ENCODE assay signal across 15 cellular contexts in the genomic region with DNA sequence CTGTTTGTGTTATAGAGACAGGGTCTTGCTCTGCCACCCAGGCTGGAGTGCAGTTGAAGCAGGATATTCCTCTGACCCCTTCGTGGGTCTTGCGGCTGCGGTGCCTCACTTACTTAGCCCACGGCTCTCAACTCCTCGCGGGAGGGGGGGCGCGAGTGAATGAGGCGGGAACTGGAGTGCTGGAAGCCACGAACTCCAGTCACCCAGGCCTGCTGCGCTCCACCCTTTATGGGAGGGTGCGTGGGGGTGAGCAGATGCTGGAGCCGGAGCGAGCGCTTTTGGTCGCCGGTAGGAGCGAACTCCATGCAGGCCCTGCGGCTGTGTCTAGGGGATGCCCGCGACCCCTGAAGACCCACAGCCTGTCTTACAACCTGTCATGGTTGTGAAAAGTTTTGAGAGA. TPM values are rescaled to one million over a fixed set of nuclear protein-coding genes. Genes with fewer than 3 reads are reported as not detected.
DNase-seq lines count a peak whose midpoint lies in the region; ATAC-seq, FAIRE-seq and TF ChIP-seq lines count a peak whose summit lies in the region.
"Had no signal": no experiment of that assay in that cellular context is flagged by ENCODE, and none has a peak within 500 bp of the region (broad histone marks: within the 10 kb centered on the region; RNA-seq: fewer than 3 reads in every experiment).

No MANE protein-coding gene starts in this region.

- H3K4me3 ChIP-seq in epithelial cell of proximal tubule (ENCODE audit: low read depth, low read length) (peak overlapping the region; percentile 90), pancreas (no peak overlapping the region), brain microvascular endothelial cell (ENCODE audit: low read depth, low read length) (no peak overlapping the region)

- H3K4me1 ChIP-seq in pancreas: peaks cover 28 to 39% (median 35%) of the 10 kb centered on the region in 3 donors

- H3K27me3 Mint-ChIP-seq in T-helper 1 cell treated with Interleukin-12 subunit alpha and Interleukin-12 subunit beta and Interleukin-4 antibody, amounts not matched to agents 30 μg/mL and 1 μg/mL, for 36 hours (ENCODE audit: low read depth): no peaks in the 10 kb centered on the region
- H3K27me3 Mint-ChIP-seq in T-helper 17 cell: no peaks in the 10 kb centered on the region

- peak overlapping the region; percentile 31 for H3K27ac Mint-ChIP-seq in T-helper 1 cell treated with Interleukin-12 subunit alpha and Interleukin-12 subunit beta and Interleukin-4 antibody, amounts not matched to agents 30 μg/mL and 1 μg/mL, for 36 hours
- peak overlapping the region; percentile 99 for H3K27ac Mint-ChIP-seq in T-helper 17 cell

- H3K4me1 Mint-ChIP-seq in T-helper 1 cell treated with Interleukin-12 subunit alpha and Interleukin-12 subunit beta and Interleukin-4 antibody, amounts not matched to agents 30 μg/mL and 1 μg/mL, for 36 hours (ENCODE audit: low read depth): peaks cover 29% of the 10 kb centered on the region
- peaks cover 38% of the 10 kb centered on the region for H3K4me1 Mint-ChIP-seq in T-helper 17 cell

- in situ Hi-C loops in brain microvascular endothelial cell (cut with HindIII; ENCODE audit: low pct_ligation_motif_present, low sequenced_read_pairs): no loop called here

- intact Hi-C loops in pancreas (cut with DNase I): no loop called here

- H3K27ac ChIP-seq in pancreas: peak overlapping the region in 1 of 4 donors; percentile 97
- no peak overlapping the region for H3K27ac ChIP-seq in brain microvascular endothelial cell

- H3K27me3 ChIP-seq in pancreas (no peaks in the 10 kb centered on the region), brain microvascular endothelial cell (replicated peaks) (no peaks in the 10 kb centered on the region)
- H3K27me3 ChIP-seq: testis had no signal

- no peak for FAIRE-seq in pancreas (lab: Jason Lieb, UNC)

- TF ChIP-seq CTCF in epithelial cell of proximal tubule (conservative IDR thresholded peaks at IDR 0.05; ENCODE audit: low read depth, low read length) (no peak), pancreas (IDR thresholded peaks at IDR 0.05) (no peak), brain microvascular endothelial cell (IDR thresholded peaks at IDR 0.05; ENCODE audit: low read depth, low read length, missing control alignments) (no peak)

- peak overlapping the region; percentile 60 for H3K4me3 Mint-ChIP-seq in T-helper 1 cell treated with Interleukin-12 subunit alpha and Interleukin-12 subunit beta and Interleukin-4 antibody, amounts not matched to agents 30 μg/mL and 1 μg/mL, for 36 hours
- H3K4me3 Mint-ChIP-seq in T-helper 17 cell: peak overlapping the region; percentile 76

- DNase-seq in T-helper 1 cell (no peak), T-helper 17 cell (no peak), epithelial cell of proximal tubule (ENCODE audit: low read depth) (no peak), pancreas (peak in 4 of 6 donors; percentile 21 to 68 (median 48)), pons (ENCODE audit: low spot score) (no peak), NCI-H446 treated with DMSO at 0.1 percent for 48 hours (lab: John Stamatoyannopoulos, UW) (no peak), brain microvascular endothelial cell (no peak)
- DNase-seq: 8988T; activated CD8-positive, alpha-beta memory T cell treated with anti-CD3 and anti-CD28 coated beads for 24 hours; Kasumi-1; mammary epithelial cell; NCI-H187 treated with DMSO at 0.1 percent for 48 hours; testis had no signal

- ATAC-seq in T-helper 17 cell: no peak
- ATAC-seq in pancreas: no peak
- ATAC-seq: sciatic nerve had no signal

- WGBS in pancreas, 2 donors: 72 to 76% methylated on average over 21 of the region's 21 CpGs

- peaks cover 44% of the 10 kb centered on the region for H3K36me3 Mint-ChIP-seq in T-helper 1 cell treated with Interleukin-12 subunit alpha and Interleukin-12 subunit beta and Interleukin-4 antibody, amounts not matched to agents 30 μg/mL and 1 μg/mL, for 36 hours (ENCODE audit: low read depth)
- no peaks in the 10 kb centered on the region for H3K36me3 Mint-ChIP-seq in T-helper 17 cell (ENCODE audit: low read depth)

- H3K36me3 ChIP-seq in pancreas (peaks cover 0 to 8% (median 0%) of the 10 kb centered on the region in 3 donors), brain microvascular endothelial cell (replicated peaks) (peaks cover 14% of the 10 kb centered on the region)

- H3K9me3 ChIP-seq in T-helper 17 cell (ENCODE audit: control insufficient read depth, low read length, poor library complexity, severe bottlenecking) (no peaks in the 10 kb centered on the region), pancreas (no peaks in the 10 kb centered on the region)
- H3K9me3 ChIP-seq: testis had no signal

- H3K9me3 Mint-ChIP-seq in T-helper 1 cell treated with Interleukin-12 subunit alpha and Interleukin-12 subunit beta and Interleukin-4 antibody, amounts not matched to agents 30 μg/mL and 1 μg/mL, for 36 hours: no peaks in the 10 kb centered on the region

RNA-seq across cellular contexts. Expression of gene C11orf54, which starts 1.8 kb away (rescaled TPM):
- total RNA-seq in T-helper 17 cell: 10 to 100 TPM; 12.1 to 13.9 TPM
- total RNA-seq in epithelial cell of proximal tubule: 9.7 and 24.6 TPM in 2 replicates
- total RNA-seq in pancreas: 10 to 100 TPM; 12.5 to 30.9 (median 23.2) TPM
- 10 to 100 TPM; 16.1 to 29.7 TPM for polyA plus RNA-seq in pancreas

RNA-seq across cellular contexts. Expression of gene TAF1D, which starts 2.0 kb away (rescaled TPM):
- total RNA-seq in T-helper 17 cell (100 to 1,000 TPM; 129 to 143 TPM), epithelial cell of proximal tubule (104 and 124 TPM in 2 replicates), pancreas (100 to 1,000 TPM in 2 of 6 donors, 10 to 100 TPM in 4; 58.4 to 151 (median 85.4) TPM)
- polyA plus RNA-seq in pancreas: 100 to 1,000 TPM; 149 to 248 TPM

RNA-seq across cellular contexts. Expression of gene MED17, which starts 40.8 kb away (rescaled TPM):
- total RNA-seq in T-helper 17 cell (10 to 100 TPM; 58.5 to 61.8 TPM), epithelial cell of proximal tubule (26.9 and 33.4 TPM in 2 replicates), pancreas (10 to 100 TPM in 5 of 6 donors, 1 to 10 TPM in 1; 8.7 to 17.8 (median 11.6) TPM)
- 10 to 100 TPM in 1 of 2 donors, 1 to 10 TPM in 1; 6.6 to 10.1 TPM for polyA plus RNA-seq in pancreas

Comparison
In these comparisons a context has a peak if more than half of its experiments do, and no peak if none do; other contexts are left out.
1. DNase-seq: peak in pancreas (4 of 6); none in T-helper 1 cell (0 of 5), T-helper 17 cell (0 of 3), epithelial cell of proximal tubule (single experiment), pons (single experiment), NCI-H446 treated with DMSO at 0.1 percent for 48 hours (single experiment) and brain microvascular endothelial cell (single experiment).